Comparison of ENCODE assay signal across 8 cellular contexts in genomic region chr11:62621567-62622470, GRCh38. TPM values are rescaled to one million over a fixed set of nuclear protein-coding genes. Genes with fewer than 3 reads are reported as not detected.
DNase-seq lines count a peak whose midpoint lies in the region; ATAC-seq and TF ChIP-seq lines count a peak whose summit lies in the region.

Gene B3GAT3 (minus strand): TSS chr11:62621986. CDS start chr11:62621947, 39 bp downstream.

- peaks cover 28% of the 10 kb centered on the region for H3K36me3 Mint-ChIP-seq in activated T-cell treated with anti-CD3 and anti-CD28 coated beads, Interleukin-2, amount 50 U/mL, for 4 hours (ENCODE audit: insufficient read depth)

- no peaks in the 10 kb centered on the region for H3K9me3 ChIP-seq in Panc1 (ENCODE audit: control insufficient read depth, insufficient read depth, low read depth, low read length)
- H3K9me3 ChIP-seq in muscle layer of colon (ENCODE audit: low read length) = no peaks in the 10 kb centered on the region

- DNase-seq in DMS53 (lab: John Stamatoyannopoulos, UW) (peak; percentile 100), KG1 (lab: John Stamatoyannopoulos, UW) (peak; percentile 87), Panc1 (ENCODE audit: low read depth, low spot score) (peak; percentile 85)
- peak; percentile 98 for DNase-seq in activated T-cell treated with anti-CD3 and anti-CD28 coated beads, Interleukin-2, amount 50 U/mL, for 4 hours
- peak; percentile 92 for DNase-seq in stimulated activated CD8-positive, alpha-beta memory T cell treated with anti-CD3 and anti-CD28 coated beads, Interleukin-7, amount 100 ng/mL, for 24 hours (ENCODE audit: low read depth)

- peak within 1 kb of the TSS; percentile 17 for H3K9ac ChIP-seq in muscle layer of colon (ENCODE audit: low read length)

- H3K4me3 Mint-ChIP-seq in activated T-cell treated with anti-CD3 and anti-CD28 coated beads, Interleukin-2, amount 50 U/mL, for 4 hours = peak within 1 kb of the TSS; percentile 96

- no peaks in the 10 kb centered on the region for H3K27me3 Mint-ChIP-seq in activated T-cell treated with anti-CD3 and anti-CD28 coated beads, Interleukin-2, amount 50 U/mL, for 4 hours (ENCODE audit: low read depth)

- intact Hi-C loops in Panc1 (cut with micrococcal nuclease; ENCODE audit: unreplicated experiment) = no loop called here

- no TSS peak for BruUV-seq in Panc1 (replicated peaks; lab: Mats Ljungman, UMichigan)

- peaks cover 8% of the 10 kb centered on the region; the same call in 1 of the 2 replicates for H3K36me3 ChIP-seq in Panc1 (ENCODE audit: control insufficient read depth, insufficient read depth, low read length)
- H3K36me3 ChIP-seq in muscle layer of colon (ENCODE audit: insufficient read depth, low read length) = peaks cover 21% of the 10 kb centered on the region

- in situ Hi-C loops in Panc1 (cut with HindIII; ENCODE audit: low pct_unique_long_range_greater_than_20kb, low sequenced_read_pairs) = no loop called here

- no peaks in the 10 kb centered on the region for H3K9me3 Mint-ChIP-seq in activated T-cell treated with anti-CD3 and anti-CD28 coated beads, Interleukin-2, amount 50 U/mL, for 4 hours

- TF ChIP-seq CTCF in Panc1 (IDR thresholded peaks at IDR 0.05) = no peak

- ATAC-seq in GM21723 (IDR thresholded peaks at IDR 0.05; ENCODE audit: unreplicated experiment) (peak; percentile 91), Panc1 (peak; percentile 99), esophagus mucosa (peak; percentile 96)
- peak; percentile 87 to 92 for ATAC-seq in activated T-cell treated with anti-CD3 and anti-CD28 coated beads, Interleukin-2, amount 50 U/mL, for 4 hours

- peak within 1 kb of the TSS; percentile 98 for H3K27ac ChIP-seq in Panc1 (ENCODE audit: low read length)
- peak within 1 kb of the TSS; percentile 88 for H3K27ac ChIP-seq in muscle layer of colon (ENCODE audit: low read depth, low read length)

- H3K27me3 ChIP-seq in Panc1 (ENCODE audit: control insufficient read depth, insufficient read depth, low read length) (no peaks in the 10 kb centered on the region), muscle layer of colon (ENCODE audit: control insufficient read depth in 1 of 2, insufficient read depth in 2 of 2, low read length in 2 of 2) (no peaks in the 10 kb centered on the region)

- H3K4me3 ChIP-seq in Panc1 (ENCODE audit: low read depth in 2 of 2, low read length in 2 of 2) (peak within 1 kb of the TSS; percentile 81 to 94), muscle layer of colon (ENCODE audit: low read depth in 1 of 2, low read length in 2 of 2) (peak within 1 kb of the TSS; percentile 73 to 76)

- CTCF ChIA-PET in Panc1 (lab: Charles Lee) = interaction anchor here (0.7 kb wide), 1 partner anchor 229 kb away, joined by 3 read pairs; no protein-coding TSS in a partner anchor

- POLR2A ChIA-PET in Panc1 (lab: Charles Lee) = interaction anchor here (0.6 to 0.8 kb wide), 6 partner anchors 22 to 79 kb away, joined by 3 to 14 read pairs (median 4); no protein-coding TSS in a partner anchor

- H3K4me1 Mint-ChIP-seq in activated T-cell treated with anti-CD3 and anti-CD28 coated beads, Interleukin-2, amount 50 U/mL, for 4 hours (ENCODE audit: low read depth) = peaks cover 25% of the 10 kb centered on the region

- H3K4me1 ChIP-seq in Panc1 (ENCODE audit: control insufficient read depth, insufficient read depth, low read length) (peaks cover 14% of the 10 kb centered on the region), muscle layer of colon (ENCODE audit: insufficient read depth, low read length) (peaks cover 16% of the 10 kb centered on the region)

RNA-seq across cellular contexts. Expression of gene B3GAT3, which starts in this region (rescaled TPM):
- total RNA-seq in Panc1 (2021; ENCODE audit: unreplicated experiment) (68.2 TPM), esophagus mucosa (11.3 TPM)
- polyA plus RNA-seq in Panc1 (2012; ENCODE audit: insufficient read length) = 82.8 TPM
- 10 to 100 TPM; 58.2 to 66.2 (median 59.7) TPM for total RNA-seq in activated T-cell treated with anti-CD3 and anti-CD28 coated beads, Interleukin-2, amount 50 U/mL, for 4 hours

Comparison
In these comparisons a context has a peak if more than half of its experiments do, and no peak if none do; other contexts are left out.
1. Peak in every context shown above with its lines: DNase-seq, ATAC-seq, H3K4me3 ChIP-seq and H3K27ac ChIP-seq.